ENCODE assay signal across 8 cellular contexts in the genomic region with DNA sequence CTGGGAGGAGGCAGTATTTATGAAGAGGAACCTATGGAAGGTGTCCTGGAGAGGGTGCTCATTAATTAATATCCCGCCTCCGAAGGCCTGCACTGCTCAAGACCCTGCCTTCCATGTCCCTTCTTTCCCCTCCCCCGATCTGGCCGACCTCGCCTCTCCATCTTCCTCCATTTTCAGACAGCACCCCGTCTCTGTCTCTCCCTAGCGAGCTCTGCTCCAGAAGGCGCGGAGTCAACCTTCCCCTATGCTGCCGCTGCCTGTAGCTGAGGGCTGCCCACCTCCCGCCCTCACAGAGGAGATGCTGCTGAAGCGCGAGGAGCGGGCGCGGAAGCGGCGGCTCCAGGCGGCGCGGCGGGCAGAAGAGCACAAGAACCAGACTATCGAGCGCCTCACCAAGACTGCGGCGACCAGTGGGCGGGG. TPM values are rescaled to one million over a fixed set of nuclear protein-coding genes. Genes with fewer than 3 reads are reported as not detected.
DNase-seq lines count a peak whose midpoint lies in the region; ATAC-seq, FAIRE-seq and TF ChIP-seq lines count a peak whose summit lies in the region.

No MANE protein-coding gene starts in this region.

- DNase-seq in GM12865 (ENCODE audit: low read depth) (no peak), NCI-H510A treated with DMSO at 0.1 percent for 48 hours (lab: John Stamatoyannopoulos, UW) (peak; percentile 72), H1 (ENCODE audit: low read depth in 1 of 2, low spot score in 2 of 2) (no peak), neuronal stem cell (ENCODE audit: low spot score) (no peak), posterior cingulate gyrus (no peak), GM10248 (ENCODE audit: extremely low spot score) (no peak), GM20000 (ENCODE audit: low spot score) (no peak)

- H3K4me3 ChIP-seq in GM12865 (ENCODE audit: low read depth, low read length), result peak overlapping the region; percentile 79
- H3K4me3 ChIP-seq in H1 (ENCODE audit: extremely low read depth in 1 of 4, insufficient read depth in 2 of 4, low read depth in 3 of 4, low read length in 4 of 4), result peak overlapping the region; percentile 64 to 84 (median 84)
- peak overlapping the region; percentile 67 to 85 for H3K4me3 ChIP-seq in neuronal stem cell (ENCODE audit: low read length in 2 of 2)

- H2BK15ac ChIP-seq in H1 (ENCODE audit: low read length), result no peak overlapping the region; the same call in 1 of the 2 replicates
- H2BK15ac ChIP-seq in neuronal stem cell (ENCODE audit: low read length), result no peak overlapping the region

- TF ChIP-seq RAD21 in H1 (IDR thresholded peaks at IDR 0.05 in 1 of 2, conservative IDR thresholded peaks at IDR 0.05 in 1 of 2; ENCODE audit: low read depth in 2 of 2, low read length in 2 of 2), result no peak

- POLR2A ChIA-PET in H1 (lab: Charles Lee; ENCODE audit: partially characterized antibody), result interaction anchor here (0.9 to 10.5 kb wide), 14 partner anchors 9 to 275 kb away, joined by 3 to 89 read pairs (median 7); a partner anchor contains a TSS
- POLR2A ChIA-PET in GM10248 (lab: Yijun Ruan, JAX), result interaction anchor here (0.6 to 1.7 kb wide), 4 partner anchors 10 to 74 kb away, joined by 3 to 8 read pairs (median 6); a partner anchor contains a TSS

- H3K4me2 ChIP-seq in H1 (ENCODE audit: insufficient read depth in 1 of 2, low read depth in 2 of 2, low read length in 2 of 2) (peak overlapping the region; percentile 91 to 93), neuronal stem cell (ENCODE audit: insufficient read depth, low read length, poor library complexity, severe bottlenecking) (peak overlapping the region; percentile 77)

- H2BK120ac ChIP-seq in H1 (replicated peaks; ENCODE audit: low read depth, low read length) (no peak overlapping the region), neuronal stem cell (ENCODE audit: low read depth, low read length) (no peak overlapping the region)

- H2AFZ ChIP-seq in H1 (ENCODE audit: low read length), result no peak overlapping the region
- peak overlapping the region; percentile 90 for H2AFZ ChIP-seq in neuronal stem cell (ENCODE audit: low read length)

- H4K8ac ChIP-seq in H1 (ENCODE audit: extremely low read depth, insufficient read depth, low read length) (no peak overlapping the region; the same call in 1 of the 2 replicates), neuronal stem cell (ENCODE audit: low read depth, low read length) (no peak overlapping the region)

- H3K36me3 ChIP-seq in H1 (ENCODE audit: control insufficient read depth in 2 of 4, insufficient read depth in 4 of 4, low read length in 3 of 4), result peaks cover 0 to 6% (median 0%) of the 10 kb centered on the region in 4 experiments; a peak in 1 of 8 replicates
- H3K36me3 ChIP-seq in neuronal stem cell (replicated peaks in 1 of 2; ENCODE audit: control insufficient read depth in 2 of 2, insufficient read depth in 2 of 2, low read length in 2 of 2), result peaks cover 13 to 31% of the 10 kb centered on the region in 2 donors

- H4K91ac ChIP-seq in H1 (replicated peaks; ENCODE audit: insufficient read length, low read length), result peak overlapping the region; percentile 63
- H4K91ac ChIP-seq in neuronal stem cell (ENCODE audit: low read depth, low read length, poor library complexity), result no peak overlapping the region

- ATAC-seq in HG03439 (IDR thresholded peaks at IDR 0.05; ENCODE audit: unreplicated experiment), result no peak

- TF ChIP-seq CTCF in GM12865 (IDR thresholded peaks at IDR 0.05; ENCODE audit: insufficient read depth, low read depth, low read length, missing control alignments) (no peak), H1 (IDR thresholded peaks at IDR 0.05; ENCODE audit: control extremely low read depth in 1 of 3, insufficient read depth in 1 of 3, low read depth in 1 of 3, low read length in 3 of 3) (no peak), GM10248 (IDR thresholded peaks at IDR 0.05; ENCODE audit: control extremely low read depth, extremely low read depth, low read depth, missing control alignments) (no peak), GM20000 (IDR thresholded peaks at IDR 0.05; ENCODE audit: extremely low read depth, missing control alignments) (no peak)

- no peak for FAIRE-seq in H1 (lab: Jason Lieb, UNC)

- H2BK12ac ChIP-seq in H1 (ENCODE audit: low read depth, low read length) (no peak overlapping the region), neuronal stem cell (ENCODE audit: low read length) (peak overlapping the region; percentile 7)

- H3K4ac ChIP-seq in H1 (replicated peaks; ENCODE audit: insufficient read length, low read depth, low read length) (peak overlapping the region; percentile 36), neuronal stem cell (ENCODE audit: low read length) (no peak overlapping the region)

- peak overlapping the region; percentile 81 for H4K5ac ChIP-seq in H1 (ENCODE audit: insufficient read length, low read depth, low read length)

- no peaks in the 10 kb centered on the region for H3K9me3 ChIP-seq in H1 (ENCODE audit: insufficient read depth in 2 of 2, low read depth in 1 of 2, low read length in 1 of 2)
- no peaks in the 10 kb centered on the region for H3K9me3 ChIP-seq in neuronal stem cell (replicated peaks in 1 of 2; ENCODE audit: control insufficient read depth in 2 of 2, insufficient read depth in 1 of 2, low read depth in 1 of 2, low read length in 2 of 2)

- H3K4me1 ChIP-seq in H1 (replicated peaks in 1 of 4; ENCODE audit: control insufficient read depth in 3 of 4, insufficient read depth in 4 of 4, low read length in 3 of 4) (peaks cover 0 to 10% (median 2%) of the 10 kb centered on the region in 4 experiments; a peak in 5 of 7 replicates), neuronal stem cell (ENCODE audit: control insufficient read depth in 2 of 2, insufficient read depth in 1 of 2, low read depth in 1 of 2, low read length in 2 of 2) (peaks cover 7 to 18% of the 10 kb centered on the region in 2 donors)

- H4K20me1 ChIP-seq in H1 (replicated peaks in 1 of 2; ENCODE audit: control insufficient read depth in 1 of 2, insufficient read depth in 2 of 2, low read length in 2 of 2), result no peaks in the 10 kb centered on the region

- no peak overlapping the region for H2BK20ac ChIP-seq in H1 (ENCODE audit: low read length)

- H3K18ac ChIP-seq in H1 (ENCODE audit: extremely low read depth, low read length) (peak overlapping the region; percentile 96; the same call in 1 of the 2 replicates), neuronal stem cell (ENCODE audit: low read length) (peak overlapping the region; percentile 97)

- peaks cover 16% of the 10 kb centered on the region; the same call in 1 of the 2 replicates for H3K23me2 ChIP-seq in H1 (ENCODE audit: low read depth, low read length)

- peak overlapping the region; percentile 70 for H3K56ac ChIP-seq in H1 (replicated peaks; ENCODE audit: insufficient read length, low read depth, low read length)

- H3K9ac ChIP-seq in H1 (replicated peaks in 1 of 4; ENCODE audit: extremely low read depth in 1 of 4, low read depth in 3 of 4, low read length in 3 of 4) (peak overlapping the region; percentile 19 to 92 (median 82); a peak in 6 of 7 replicates), neuronal stem cell (ENCODE audit: low read depth, low read length, poor library complexity) (peak overlapping the region; percentile 85)

- H3K79me1 ChIP-seq in H1 (ENCODE audit: low read depth, low read length) (no peaks in the 10 kb centered on the region; the same call in 1 of the 2 replicates), neuronal stem cell (ENCODE audit: low read depth, low read length) (peaks cover 8% of the 10 kb centered on the region)

- WGBS in H1 (ENCODE audit: extremely low coverage in 1 of 2, insufficient coverage in 1 of 2, insufficient read length in 1 of 2, insufficient replicate concordance in 2 of 2, low coverage in 1 of 2, low lambda C conversion rate in 2 of 2, missing lambda C conversion rate in 1 of 2), 2 experiments, result 2% methylated on average over 26 of the region's 27 CpGs; no CpG with 5 or more reads in 1 of the 2 experiments
- WGBS in neuronal stem cell (ENCODE audit: extremely low coverage in 2 of 2, insufficient read length in 2 of 2, insufficient replicate concordance in 1 of 2), 2 donors, result no CpG with 5 or more reads among the region's 27 CpGs

- H2BK5ac ChIP-seq in H1 (ENCODE audit: low read depth, low read length) (peak overlapping the region; percentile 94), neuronal stem cell (ENCODE audit: low read length) (peak overlapping the region; percentile 95)

- peak in 1 of 2 experiments; percentile 53; a peak in 2 of 3 replicates for TF ChIP-seq POLR2A in H1 (IDR thresholded peaks at IDR 0.05; ENCODE audit: control extremely low read depth in 1 of 2, low read depth in 2 of 2, low read length in 2 of 2)

- TF ChIP-seq EP300 in H1 (IDR thresholded peaks at IDR 0.05; ENCODE audit: borderline replicate concordance in 1 of 2, low read depth in 2 of 2, low read length in 2 of 2), result no peak

- H3K23ac ChIP-seq in H1 (ENCODE audit: insufficient read length) (no peak overlapping the region), neuronal stem cell (ENCODE audit: low read depth, low read length, poor library complexity) (peak overlapping the region; percentile 83)

- intact Hi-C loops in posterior cingulate gyrus (cut with DNase I), result loop anchor here (5.0 kb wide), 1 partner anchor 35 kb away; a partner anchor contains a TSS

- CTCF ChIA-PET in H1 (lab: Charles Lee; ENCODE audit: partially characterized antibody), result interaction anchor here (0.7 to 10.5 kb wide), 8 partner anchors 9 to 195 kb away, joined by 3 to 86 read pairs (median 10); a partner anchor contains a TSS
- CTCF ChIA-PET in GM10248 (lab: Yijun Ruan, JAX), result interaction anchor here (1.0 to 4.5 kb wide), 6 partner anchors 17 to 128 kb away, joined by 3 to 29 read pairs (median 5); a partner anchor contains a TSS

- H3K79me2 ChIP-seq in H1 (ENCODE audit: control insufficient read depth in 1 of 2, insufficient read depth in 2 of 2, low read length in 2 of 2), result peaks cover 0 to 9% of the 10 kb centered on the region in 2 experiments; a peak in 1 of 4 replicates

- H3K27ac ChIP-seq in H1 (ENCODE audit: low read depth, low read length) (peak overlapping the region; percentile 57), neuronal stem cell (replicated peaks; ENCODE audit: low read length) (peak overlapping the region; percentile 96)

- H2AK5ac ChIP-seq in H1 (ENCODE audit: low read depth, low read length) (no peak overlapping the region), neuronal stem cell (ENCODE audit: low read depth, low read length) (no peak overlapping the region)

- H3K14ac ChIP-seq in H1 (ENCODE audit: insufficient read length) (no peak overlapping the region), neuronal stem cell (ENCODE audit: low read length) (no peak overlapping the region)

- H3K27me3 ChIP-seq in H1 (replicated peaks in 1 of 4; ENCODE audit: control insufficient read depth in 3 of 4, extremely low read depth in 1 of 4, insufficient read depth in 3 of 4, low read length in 3 of 4) (no peaks in the 10 kb centered on the region), neuronal stem cell (ENCODE audit: control insufficient read depth in 3 of 3, insufficient read depth in 3 of 3, low read depth in 1 of 3, low read length in 3 of 3) (no peaks in the 10 kb centered on the region)

RNA-seq across cellular contexts. Expression of a gene that starts 1.1 kb away (rescaled TPM):
- total RNA-seq in H1 (2021; fragmentation: NEBNext Ultra II Directional; extraction: Animal tissue kit (Norgen Biotek cat#: 25700)), result 51.4 and 57.2 TPM in 2 replicates
- polyA plus RNA-seq in H1 (2011; rRNA removed), result 190 and 301 TPM in 2 replicates
- polyA plus RNA-seq in H1 (2011; cell fraction: cytosol; rRNA removed), result 175 TPM
- polyA plus RNA-seq in H1 (2011; cell fraction: nucleus; rRNA removed), result 272 TPM
- 50.7 to 95.9 TPM (median 93.3 TPM) in 4 replicates for polyA plus RNA-seq in H1 (2012, experiment 1 of 2)
- 110 TPM for polyA plus RNA-seq in H1 (2012, experiment 2 of 2)
- 78.6 TPM for polyA plus RNA-seq in H1 (2013, experiment 1 of 2)
- 78.5 TPM for polyA plus RNA-seq in H1 (2013, experiment 2 of 2)
- polyA minus RNA-seq in H1 (2011; rRNA and poly(A)+ RNA removed), result 46.4 and 69.1 TPM in 2 replicates
- polyA minus RNA-seq in H1 (2011; cell fraction: cytosol; rRNA and poly(A)+ RNA removed), result 18.4 TPM
- 59.0 TPM for polyA minus RNA-seq in H1 (2011; cell fraction: nucleus; rRNA and poly(A)+ RNA removed)
- polyA plus RNA-seq in neuronal stem cell (2013, experiment 1 of 2), result 148 TPM
- polyA plus RNA-seq in neuronal stem cell (2013, experiment 2 of 2), result 146 TPM

RNA-seq across cellular contexts. Expression of a gene that starts 2.3 kb away (rescaled TPM):
- total RNA-seq in H1 (2021; fragmentation: NEBNext Ultra II Directional; extraction: Animal tissue kit (Norgen Biotek cat#: 25700)), result 17.5 and 18.5 TPM in 2 replicates
- polyA plus RNA-seq in H1 (2011; rRNA removed), result 3.9 and 8.5 TPM in 2 replicates
- 8.1 TPM for polyA plus RNA-seq in H1 (2011; cell fraction: cytosol; rRNA removed)
- 16.8 TPM for polyA plus RNA-seq in H1 (2011; cell fraction: nucleus; rRNA removed)
- polyA plus RNA-seq in H1 (2012, experiment 1 of 2), result 12.6 to 17.6 TPM (median 15.2 TPM) in 4 replicates
- polyA plus RNA-seq in H1 (2012, experiment 2 of 2), result 17.6 TPM
- 11.2 TPM for polyA plus RNA-seq in H1 (2013, experiment 1 of 2)
- 9.7 TPM for polyA plus RNA-seq in H1 (2013, experiment 2 of 2)
- polyA minus RNA-seq in H1 (2011; rRNA and poly(A)+ RNA removed), result 1.6 and 2.9 TPM in 2 replicates
- polyA minus RNA-seq in H1 (2011; cell fraction: cytosol; rRNA and poly(A)+ RNA removed), result 2.6 TPM
- polyA minus RNA-seq in H1 (2011; cell fraction: nucleus; rRNA and poly(A)+ RNA removed), result 11.1 TPM
- 17.7 TPM for polyA plus RNA-seq in neuronal stem cell (2013, experiment 1 of 2)
- 17.8 TPM for polyA plus RNA-seq in neuronal stem cell (2013, experiment 2 of 2)

RNA-seq across cellular contexts. Expression of a gene that starts 8.0 kb away (rescaled TPM):
- 50.3 and 51.0 TPM in 2 replicates for total RNA-seq in H1 (2021; fragmentation: NEBNext Ultra II Directional; extraction: Animal tissue kit (Norgen Biotek cat#: 25700))
- polyA plus RNA-seq in H1 (2011; rRNA removed), result 44.3 and 59.9 TPM in 2 replicates
- 46.9 TPM for polyA plus RNA-seq in H1 (2011; cell fraction: cytosol; rRNA removed)
- polyA plus RNA-seq in H1 (2011; cell fraction: nucleus; rRNA removed), result 185 TPM
- polyA plus RNA-seq in H1 (2012, experiment 1 of 2), result 36.1 to 57.4 TPM (median 48.2 TPM) in 4 replicates
- 51.6 TPM for polyA plus RNA-seq in H1 (2012, experiment 2 of 2)
- polyA plus RNA-seq in H1 (2013, experiment 1 of 2), result 69.8 TPM
- polyA plus RNA-seq in H1 (2013, experiment 2 of 2), result 65.8 TPM
- polyA minus RNA-seq in H1 (2011; rRNA and poly(A)+ RNA removed), result 42.9 and 47.7 TPM in 2 replicates
- 42.9 TPM for polyA minus RNA-seq in H1 (2011; cell fraction: cytosol; rRNA and poly(A)+ RNA removed)
- 27.7 TPM for polyA minus RNA-seq in H1 (2011; cell fraction: nucleus; rRNA and poly(A)+ RNA removed)
- polyA plus RNA-seq in neuronal stem cell (2013, experiment 1 of 2), result 39.6 TPM
- polyA plus RNA-seq in neuronal stem cell (2013, experiment 2 of 2), result 38.5 TPM

RNA-seq across cellular contexts. Expression of a gene that starts 15.3 kb away (rescaled TPM):
- 46.3 and 50.2 TPM in 2 replicates for total RNA-seq in H1 (2021; fragmentation: NEBNext Ultra II Directional; extraction: Animal tissue kit (Norgen Biotek cat#: 25700))
- 36.6 and 59.8 TPM in 2 replicates for polyA plus RNA-seq in H1 (2011; rRNA removed)
- polyA plus RNA-seq in H1 (2011; cell fraction: cytosol; rRNA removed), result 39.7 TPM
- polyA plus RNA-seq in H1 (2011; cell fraction: nucleus; rRNA removed), result 32.0 TPM
- polyA plus RNA-seq in H1 (2012, experiment 1 of 2), result 40.1 to 47.4 TPM (median 45.2 TPM) in 4 replicates
- 29.3 TPM for polyA plus RNA-seq in H1 (2012, experiment 2 of 2)
- polyA plus RNA-seq in H1 (2013, experiment 1 of 2), result 65.8 TPM
- 68.6 TPM for polyA plus RNA-seq in H1 (2013, experiment 2 of 2)
- 6.8 and 7.4 TPM in 2 replicates for polyA minus RNA-seq in H1 (2011; rRNA and poly(A)+ RNA removed)
- 18.6 TPM for polyA minus RNA-seq in H1 (2011; cell fraction: cytosol; rRNA and poly(A)+ RNA removed)
- 14.3 TPM for polyA minus RNA-seq in H1 (2011; cell fraction: nucleus; rRNA and poly(A)+ RNA removed)
- 80.8 TPM for polyA plus RNA-seq in neuronal stem cell (2013, experiment 1 of 2)
- 80.5 TPM for polyA plus RNA-seq in neuronal stem cell (2013, experiment 2 of 2)

RNA-seq across cellular contexts. Expression of a gene that starts 15.4 kb away (rescaled TPM):
- total RNA-seq in H1 (2021; fragmentation: NEBNext Ultra II Directional; extraction: Animal tissue kit (Norgen Biotek cat#: 25700)), result 53.5 and 54.1 TPM in 2 replicates
- 40.2 and 60.1 TPM in 2 replicates for polyA plus RNA-seq in H1 (2011; rRNA removed)
- polyA plus RNA-seq in H1 (2011; cell fraction: cytosol; rRNA removed), result 41.8 TPM
- 119 TPM for polyA plus RNA-seq in H1 (2011; cell fraction: nucleus; rRNA removed)
- polyA plus RNA-seq in H1 (2012, experiment 1 of 2), result 33.1 to 42.6 TPM (median 40.7 TPM) in 4 replicates
- 36.9 TPM for polyA plus RNA-seq in H1 (2012, experiment 2 of 2)
- polyA plus RNA-seq in H1 (2013, experiment 1 of 2), result 31.5 TPM
- polyA plus RNA-seq in H1 (2013, experiment 2 of 2), result 28.8 TPM
- 41.5 and 45.7 TPM in 2 replicates for polyA minus RNA-seq in H1 (2011; rRNA and poly(A)+ RNA removed)
- 26.3 TPM for polyA minus RNA-seq in H1 (2011; cell fraction: cytosol; rRNA and poly(A)+ RNA removed)
- 85.7 TPM for polyA minus RNA-seq in H1 (2011; cell fraction: nucleus; rRNA and poly(A)+ RNA removed)
- 20.6 TPM for polyA plus RNA-seq in neuronal stem cell (2013, experiment 1 of 2)
- polyA plus RNA-seq in neuronal stem cell (2013, experiment 2 of 2), result 20.1 TPM
